In genomic region chr10:103154464-103155299, GRCh38 we compare ENCODE assay signal across 1 cellular context.
TF ChIP-seq lines count a peak whose summit lies in the region.

No MANE protein-coding gene starts in this region.

TF ChIP-seq in WTC11, 78 proteins besides CTCF, POLR2A, EP300 and RAD21 (continued from another document):
- no peak for TF ChIP-seq ATF6 (CRISPR knock-in tag; IDR thresholded peaks at IDR 0.05)
- TF ChIP-seq, protein P1, sequence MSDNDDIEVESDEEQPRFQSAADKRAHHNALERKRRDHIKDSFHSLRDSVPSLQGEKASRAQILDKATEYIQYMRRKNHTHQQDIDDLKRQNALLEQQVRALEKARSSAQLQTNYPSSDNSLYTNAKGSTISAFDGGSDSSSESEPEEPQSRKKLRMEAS (CRISPR knock-in tag; IDR thresholded peaks at IDR 0.05), result no peak
- no peak for TF ChIP-seq TEAD4 (CRISPR knock-in tag; IDR thresholded peaks at IDR 0.05)
- no peak for TF ChIP-seq SP1 (CRISPR knock-in tag; conservative IDR thresholded peaks at IDR 0.05)
- TF ChIP-seq NFYB (CRISPR knock-in tag; conservative IDR thresholded peaks at IDR 0.05; ENCODE audit: low read depth), result no peak
- TF ChIP-seq, protein P2, sequence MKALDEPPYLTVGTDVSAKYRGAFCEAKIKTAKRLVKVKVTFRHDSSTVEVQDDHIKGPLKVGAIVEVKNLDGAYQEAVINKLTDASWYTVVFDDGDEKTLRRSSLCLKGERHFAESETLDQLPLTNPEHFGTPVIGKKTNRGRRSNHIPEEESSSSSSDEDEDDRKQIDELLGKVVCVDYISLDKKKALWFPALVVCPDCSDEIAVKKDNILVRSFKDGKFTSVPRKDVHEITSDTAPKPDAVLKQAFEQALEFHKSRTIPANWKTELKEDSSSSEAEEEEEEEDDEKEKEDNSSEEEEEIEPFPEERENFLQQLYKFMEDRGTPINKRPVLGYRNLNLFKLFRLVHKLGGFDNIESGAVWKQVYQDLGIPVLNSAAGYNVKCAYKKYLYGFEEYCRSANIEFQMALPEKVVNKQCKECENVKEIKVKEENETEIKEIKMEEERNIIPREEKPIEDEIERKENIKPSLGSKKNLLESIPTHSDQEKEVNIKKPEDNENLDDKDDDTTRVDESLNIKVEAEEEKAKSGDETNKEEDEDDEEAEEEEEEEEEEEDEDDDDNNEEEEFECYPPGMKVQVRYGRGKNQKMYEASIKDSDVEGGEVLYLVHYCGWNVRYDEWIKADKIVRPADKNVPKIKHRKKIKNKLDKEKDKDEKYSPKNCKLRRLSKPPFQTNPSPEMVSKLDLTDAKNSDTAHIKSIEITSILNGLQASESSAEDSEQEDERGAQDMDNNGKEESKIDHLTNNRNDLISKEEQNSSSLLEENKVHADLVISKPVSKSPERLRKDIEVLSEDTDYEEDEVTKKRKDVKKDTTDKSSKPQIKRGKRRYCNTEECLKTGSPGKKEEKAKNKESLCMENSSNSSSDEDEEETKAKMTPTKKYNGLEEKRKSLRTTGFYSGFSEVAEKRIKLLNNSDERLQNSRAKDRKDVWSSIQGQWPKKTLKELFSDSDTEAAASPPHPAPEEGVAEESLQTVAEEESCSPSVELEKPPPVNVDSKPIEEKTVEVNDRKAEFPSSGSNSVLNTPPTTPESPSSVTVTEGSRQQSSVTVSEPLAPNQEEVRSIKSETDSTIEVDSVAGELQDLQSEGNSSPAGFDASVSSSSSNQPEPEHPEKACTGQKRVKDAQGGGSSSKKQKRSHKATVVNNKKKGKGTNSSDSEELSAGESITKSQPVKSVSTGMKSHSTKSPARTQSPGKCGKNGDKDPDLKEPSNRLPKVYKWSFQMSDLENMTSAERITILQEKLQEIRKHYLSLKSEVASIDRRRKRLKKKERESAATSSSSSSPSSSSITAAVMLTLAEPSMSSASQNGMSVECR (CRISPR knock-in tag; IDR thresholded peaks at IDR 0.05; ENCODE audit: borderline replicate concordance), result no peak
- no peak for TF ChIP-seq CBFB (CRISPR knock-in tag; IDR thresholded peaks at IDR 0.05; ENCODE audit: low read depth)
